In the genomic region with DNA sequence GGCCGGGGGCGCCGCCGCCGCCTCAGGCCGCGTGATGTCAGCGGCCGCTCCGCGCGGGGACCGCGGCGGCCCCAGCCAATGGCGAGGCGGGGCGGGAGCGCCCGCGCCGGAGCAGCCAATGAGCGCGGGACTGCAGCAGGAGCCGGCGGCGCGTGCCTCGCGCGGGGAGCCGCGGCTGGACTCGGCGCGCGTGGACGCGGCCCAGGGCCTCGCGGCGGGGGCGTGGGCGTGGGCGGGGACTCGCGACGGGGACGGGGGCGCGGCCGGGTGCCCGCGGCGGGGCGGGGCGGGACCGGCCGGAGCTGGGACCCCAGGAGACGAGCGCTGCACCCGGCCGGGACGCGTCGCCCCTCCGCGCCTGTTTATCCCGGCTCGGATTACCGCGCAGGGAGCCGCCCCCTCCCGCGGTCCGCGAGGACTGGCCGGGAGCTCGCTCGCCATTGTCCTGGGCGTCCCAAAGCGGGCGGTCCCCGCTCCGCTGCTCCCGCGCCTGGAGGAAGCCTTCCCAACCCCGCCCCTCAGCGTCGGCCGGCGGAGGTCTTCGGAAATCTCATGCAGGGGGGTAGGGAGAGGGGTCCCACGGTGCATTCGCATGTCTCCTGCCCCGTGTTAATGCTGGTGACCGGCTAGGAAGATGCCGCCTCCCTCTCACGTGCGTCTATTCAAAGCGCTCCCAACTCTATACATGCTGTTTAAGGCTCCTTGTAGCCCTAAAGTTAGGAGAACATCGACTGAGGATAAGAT, we compare ENCODE assay signal across 7 cellular contexts.
DNase-seq lines count a peak whose midpoint lies in the region; ATAC-seq and TF ChIP-seq lines count a peak whose summit lies in the region.

A gene (minus strand): TSS at position 33 of the 744 bp plus-strand sequence. CDS start 253 bp downstream, outside the sequence.

- no peaks in the 10 kb centered on the region for H3K9me3 Mint-ChIP-seq in nephron

- H3K4me3 ChIP-seq in NT2/D1 (ENCODE audit: insufficient read length, low read depth) = peak within 1 kb of the TSS; percentile 54
- H3K4me3 ChIP-seq in foreskin fibroblast (ENCODE audit: low read depth in 1 of 2, low read length in 2 of 2) = peak within 1 kb of the TSS; percentile 66 to 70
- H3K4me3 ChIP-seq in tibial artery = peak within 1 kb of the TSS; percentile 49 to 66

- H3K27me3 Mint-ChIP-seq in nephron (ENCODE audit: low read depth) = peaks cover 31% of the 10 kb centered on the region

- peak within 1 kb of the TSS; percentile 52 to 94 (median 86) for H3K27ac Mint-ChIP-seq in nephron

- ATAC-seq in GM18505 (IDR thresholded peaks at IDR 0.05; ENCODE audit: unreplicated experiment) (peak; percentile 50), HG03039 (IDR thresholded peaks at IDR 0.05; ENCODE audit: unreplicated experiment) (peak; percentile 73)

- DNase-seq in NT2/D1 (ENCODE audit: low read depth, low spot score) (peak; percentile 49), foreskin fibroblast (peak; percentile 64 to 85), tibial artery (peak in 1 of 2 donors; percentile 67)
- peak; percentile 58 for DNase-seq in activated effector memory CD4-positive, alpha-beta T cell treated with Interleukin-2 at 50 U/mL for 16 hours

- H3K9me3 ChIP-seq in NT2/D1 (ENCODE audit: insufficient read depth, low read length) (no peaks in the 10 kb centered on the region), tibial artery (no peaks in the 10 kb centered on the region)

- H3K9ac ChIP-seq in NT2/D1 (ENCODE audit: insufficient read length, low read depth) = peak within 1 kb of the TSS; percentile 84

- no peaks in the 10 kb centered on the region for H3K36me3 Mint-ChIP-seq in nephron (ENCODE audit: low read depth)

- intact Hi-C loops in tibial artery (cut with DNase I; ENCODE audit: low total_unique reads) = no loop called here

- no peak within 1 kb of the TSS for H3K27ac ChIP-seq in tibial artery

- H3K4me1 ChIP-seq in NT2/D1 (ENCODE audit: insufficient read depth, insufficient read length) (peaks cover 5% of the 10 kb centered on the region), tibial artery (peaks cover 0 to 21% (median 19%) of the 10 kb centered on the region in 4 donors)

- peaks cover 26% of the 10 kb centered on the region for H3K4me1 Mint-ChIP-seq in nephron

- H3K27me3 ChIP-seq in NT2/D1 (ENCODE audit: insufficient read depth, insufficient read length) = peaks cover 44% of the 10 kb centered on the region
- peaks cover 0 to 57% of the 10 kb centered on the region in 2 donors for H3K27me3 ChIP-seq in tibial artery

- peak within 1 kb of the TSS; percentile 86 to 90 (median 87) for H3K4me3 Mint-ChIP-seq in nephron

- no peak for TF ChIP-seq CTCF in foreskin fibroblast (IDR thresholded peaks at IDR 0.05; ENCODE audit: low read depth, low read length)
- TF ChIP-seq CTCF in nephron (IDR thresholded peaks at IDR 0.05; ENCODE audit: unreplicated experiment in 3 of 3) = no peak
- no peak for TF ChIP-seq CTCF in tibial artery (IDR thresholded peaks at IDR 0.05)

- no peak for TF ChIP-seq POLR2A in GM18505 (IDR thresholded peaks at IDR 0.05; ENCODE audit: borderline replicate concordance, extremely low read depth, insufficient read depth, insufficient read length)

- H3K36me3 ChIP-seq in NT2/D1 (ENCODE audit: insufficient read depth, insufficient read length, low read length) = no peaks in the 10 kb centered on the region
- H3K36me3 ChIP-seq in tibial artery = no peaks in the 10 kb centered on the region
